16 cellular contexts compared by ENCODE assay signal in genomic region chr7:28290496-28290895, GRCh38.
DNase-seq lines count a peak whose midpoint lies in the region; ATAC-seq and TF ChIP-seq lines count a peak whose summit lies in the region.
"Had no signal": no experiment of that assay in that cellular context is flagged by ENCODE, and none has a peak within 500 bp of the region (broad histone marks: within the 10 kb centered on the region; RNA-seq: fewer than 3 reads in every experiment).

No MANE protein-coding gene starts in this region.

- intact Hi-C loops in activated B cell treated with CpG ODN at 0.5 μM for 24 hours (cut with micrococcal nuclease), result no loop called here
- intact Hi-C loops in lower lobe of right lung (cut with DNase I), result no loop called here

- H3K4me1 ChIP-seq in GM23338 (ENCODE audit: insufficient read depth) (peaks cover 37% of the 10 kb centered on the region), lower lobe of right lung (no peaks in the 10 kb centered on the region)

- no peaks in the 10 kb centered on the region for H3K27me3 ChIP-seq in GM23338 (ENCODE audit: insufficient read depth)
- H3K27me3 ChIP-seq in lower lobe of right lung (ENCODE audit: low read depth), result no peaks in the 10 kb centered on the region
- H3K27me3 ChIP-seq: BLaER1 treated with 17β-estradiol and CSF1 and Interleukin-3, amounts not matched to agents 10 nM and 100 nM had no signal

- peaks cover 9% of the 10 kb centered on the region; the same call in 1 of the 2 replicates for H3K9me2 ChIP-seq in GM23338 (ENCODE audit: insufficient read depth)

- no peaks in the 10 kb centered on the region for H3K36me3 ChIP-seq in GM23338 (ENCODE audit: insufficient read depth)
- no peaks in the 10 kb centered on the region for H3K36me3 ChIP-seq in lower lobe of right lung
- H3K36me3 ChIP-seq: BLaER1 treated with 17β-estradiol and CSF1 and Interleukin-3, amounts not matched to agents 10 nM and 100 nM; HAP-1 had no signal

- H3K36me3 Mint-ChIP-seq in GM23338 (ENCODE audit: low read depth), result peaks cover 9% of the 10 kb centered on the region; the same call in 1 of the 3 replicates
- no peaks in the 10 kb centered on the region for H3K36me3 Mint-ChIP-seq in activated B cell treated with CpG ODN at 0.5 μM for 24 hours (ENCODE audit: low read depth)
- no peaks in the 10 kb centered on the region for H3K36me3 Mint-ChIP-seq in naive B cell
- H3K36me3 Mint-ChIP-seq: CD4-positive, CD25-positive, alpha-beta regulatory T cell; IgD-negative memory B cell had no signal

- DNase-seq in GM23338 (ENCODE audit: low spot score), result no peak
- DNase-seq in NOMO-1 (lab: John Stamatoyannopoulos, UW; ENCODE audit: unreplicated experiment in 2 of 2), result peak; percentile 45 to 52
- no peak for DNase-seq in activated B cell treated with CpG ODN at 0.5 μM for 24 hours
- peak; percentile 25 for DNase-seq in naive B cell
- no peak for DNase-seq in RWPE1 (ENCODE audit: low spot score)
- DNase-seq in lower lobe of right lung, result no peak
- DNase-seq in COR-L47 (lab: John Stamatoyannopoulos, UW), result no peak
- DNase-seq: 8988T; AML-193; CD4-positive, CD25-positive, alpha-beta regulatory T cell; DMS79; GM23248 had no signal

- H3K4me2 ChIP-seq in GM23338, result no peak overlapping the region

- CTCF ChIA-PET in activated B cell treated with CpG ODN at 0.5 μM for 24 hours (lab: Charles Lee) (no interaction called here), RWPE1 (lab: Yijun Ruan, JAX) (no interaction called here)

- H3K27ac ChIP-seq in GM23338 (ENCODE audit: low read depth), result peak overlapping the region; percentile 94
- H3K27ac ChIP-seq in RWPE1, result no peak overlapping the region
- H3K27ac ChIP-seq in lower lobe of right lung, result no peak overlapping the region
- H3K27ac ChIP-seq: BLaER1 treated with 17β-estradiol and CSF1 and Interleukin-3, amounts not matched to agents 10 nM and 100 nM; GM23248 had no signal

- H3K27ac Mint-ChIP-seq in GM23338 (peak overlapping the region; percentile 91), activated B cell treated with CpG ODN at 0.5 μM for 24 hours (no peak overlapping the region), naive B cell (peak overlapping the region in 3 of 6 donors; percentile 33 to 91 (median 71))
- H3K27ac Mint-ChIP-seq: CD4-positive, CD25-positive, alpha-beta regulatory T cell; IgD-negative memory B cell had no signal

- no peak for TF ChIP-seq CTCF in GM23338 (conservative IDR thresholded peaks at IDR 0.05; ENCODE audit: low read depth in 2 of 2)
- TF ChIP-seq CTCF in activated B cell treated with CpG ODN at 0.5 μM for 24 hours (IDR thresholded peaks at IDR 0.05), result no peak
- no peak for TF ChIP-seq CTCF in RWPE1 (conservative IDR thresholded peaks at IDR 0.05; ENCODE audit: low read depth)
- no peak for TF ChIP-seq CTCF in lower lobe of right lung (IDR thresholded peaks at IDR 0.05)

- ATAC-seq in GM23338 (no peak), activated B cell treated with CpG ODN at 0.5 μM for 24 hours (ENCODE audit: low read depth) (peak; percentile 34), naive B cell (ENCODE audit: low read depth in 2 of 2) (peak; percentile 43 to 79), lower lobe of right lung (no peak)
- ATAC-seq: GM12878 had no signal

- H3K9me3 Mint-ChIP-seq in GM23338 (no peaks in the 10 kb centered on the region), activated B cell treated with CpG ODN at 0.5 μM for 24 hours (no peaks in the 10 kb centered on the region), naive B cell (peaks cover 0 to 24% (median 9%) of the 10 kb centered on the region in 7 donors)
- H3K9me3 Mint-ChIP-seq: IgD-negative memory B cell had no signal

- no peaks in the 10 kb centered on the region for H3K79me2 ChIP-seq in GM23338 (replicated peaks; ENCODE audit: insufficient read depth)

- H3K9me3 ChIP-seq in lower lobe of right lung, result no peaks in the 10 kb centered on the region
- H3K9me3 ChIP-seq: BLaER1 treated with 17β-estradiol and CSF1 and Interleukin-3, amounts not matched to agents 10 nM and 100 nM; HAP-1 had no signal

- peaks cover 3% of the 10 kb centered on the region; the same call in 1 of the 2 replicates for H3F3A ChIP-seq in GM23338 (replicated peaks; ENCODE audit: low read depth)

- H3K4me3 ChIP-seq in GM23338 (no peak overlapping the region), lower lobe of right lung (no peak overlapping the region)
- H3K4me3 ChIP-seq: BLaER1 treated with 17β-estradiol and CSF1 and Interleukin-3, amounts not matched to agents 10 nM and 100 nM; GM12878; GM23248; HAP-1 had no signal

- no peaks in the 10 kb centered on the region for H4K20me1 ChIP-seq in GM23338 (replicated peaks; ENCODE audit: insufficient read depth)
- H4K20me1 ChIP-seq: BLaER1 treated with 17β-estradiol and CSF1 and Interleukin-3, amounts not matched to agents 10 nM and 100 nM had no signal

- POLR2A ChIA-PET in activated B cell treated with CpG ODN at 0.5 μM for 24 hours (lab: Charles Lee), result no interaction called here
- POLR2A ChIA-PET in RWPE1 (lab: Yijun Ruan, JAX; ENCODE audit: low non-redundant PET), result no interaction called here

- H3K4me3 Mint-ChIP-seq in GM23338, result no peak overlapping the region
- no peak overlapping the region for H3K4me3 Mint-ChIP-seq in activated B cell treated with CpG ODN at 0.5 μM for 24 hours
- peak overlapping the region in 5 of 8 donors; percentile 12 to 54 (median 45) for H3K4me3 Mint-ChIP-seq in naive B cell
- H3K4me3 Mint-ChIP-seq: CD4-positive, CD25-positive, alpha-beta regulatory T cell had no signal

- H3K27me3 Mint-ChIP-seq in GM23338 (ENCODE audit: insufficient read depth, low read depth, poor library complexity) (peaks cover 9% of the 10 kb centered on the region), activated B cell treated with CpG ODN at 0.5 μM for 24 hours (no peaks in the 10 kb centered on the region), naive B cell (no peaks in the 10 kb centered on the region)

- H3K4me1 Mint-ChIP-seq in GM23338 (peaks cover 55% of the 10 kb centered on the region), activated B cell treated with CpG ODN at 0.5 μM for 24 hours (peaks cover 45% of the 10 kb centered on the region), naive B cell (peaks cover 30 to 50% (median 31%) of the 10 kb centered on the region in 3 donors)

- H2AFZ ChIP-seq in GM23338, result no peak overlapping the region
- H2AFZ ChIP-seq: GM23248 had no signal

TF ChIP-seq in GM23338, 12 proteins besides CTCF, POLR2A, EP300 and RAD21 (continues in another document):
- TF ChIP-seq CREB1 (CRISPR knock-in tag; IDR thresholded peaks at IDR 0.05; ENCODE audit: low read depth) (no peak), POLR2AphosphoS5 (IDR thresholded peaks at IDR 0.05; ENCODE audit: low read depth) (no peak), REST (IDR thresholded peaks at IDR 0.05; ENCODE audit: unreplicated experiment) (no peak)
- TF ChIP-seq, protein P1, sequence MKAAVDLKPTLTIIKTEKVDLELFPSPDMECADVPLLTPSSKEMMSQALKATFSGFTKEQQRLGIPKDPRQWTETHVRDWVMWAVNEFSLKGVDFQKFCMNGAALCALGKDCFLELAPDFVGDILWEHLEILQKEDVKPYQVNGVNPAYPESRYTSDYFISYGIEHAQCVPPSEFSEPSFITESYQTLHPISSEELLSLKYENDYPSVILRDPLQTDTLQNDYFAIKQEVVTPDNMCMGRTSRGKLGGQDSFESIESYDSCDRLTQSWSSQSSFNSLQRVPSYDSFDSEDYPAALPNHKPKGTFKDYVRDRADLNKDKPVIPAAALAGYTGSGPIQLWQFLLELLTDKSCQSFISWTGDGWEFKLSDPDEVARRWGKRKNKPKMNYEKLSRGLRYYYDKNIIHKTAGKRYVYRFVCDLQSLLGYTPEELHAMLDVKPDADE (IDR thresholded peaks at IDR 0.05), result no peak

Comparison
In these comparisons a context has a peak if more than half of its experiments do, and no peak if none do; other contexts are left out.
1. ATAC-seq: peak in activated B cell treated with CpG ODN at 0.5 μM for 24 hours (single experiment) and naive B cell (2 of 2); none in GM23338 (single experiment) and lower lobe of right lung (0 of 2).
2. DNase-seq: peak in NOMO-1 (2 of 2) and naive B cell (single experiment); none in GM23338 (single experiment), activated B cell treated with CpG ODN at 0.5 μM for 24 hours (single experiment), RWPE1 (single experiment), lower lobe of right lung (single experiment) and COR-L47 (single experiment).
3. H3K4me3 Mint-ChIP-seq: peak in naive B cell (5 of 8); none in GM23338 (single experiment) and activated B cell treated with CpG ODN at 0.5 μM for 24 hours (single experiment).